1 cellular context compared by ENCODE assay signal in genomic region chr4:169228076-169228475, GRCh38.
TF ChIP-seq lines count a peak whose summit lies in the region.

No MANE protein-coding gene starts in this region.

TF ChIP-seq in HCT116, 20 proteins besides CTCF, POLR2A, EP300 and RAD21 (continued from another document):
- TF ChIP-seq REST (IDR thresholded peaks at IDR 0.05; ENCODE audit: low read depth) (no peak), ZNF274 (IDR thresholded peaks at IDR 0.05; ENCODE audit: low read depth, low read length) (no peak), EZH2phosphoT487 (IDR thresholded peaks at IDR 0.05; ENCODE audit: borderline replicate concordance) (no peak)
- TF ChIP-seq, protein P1, sequence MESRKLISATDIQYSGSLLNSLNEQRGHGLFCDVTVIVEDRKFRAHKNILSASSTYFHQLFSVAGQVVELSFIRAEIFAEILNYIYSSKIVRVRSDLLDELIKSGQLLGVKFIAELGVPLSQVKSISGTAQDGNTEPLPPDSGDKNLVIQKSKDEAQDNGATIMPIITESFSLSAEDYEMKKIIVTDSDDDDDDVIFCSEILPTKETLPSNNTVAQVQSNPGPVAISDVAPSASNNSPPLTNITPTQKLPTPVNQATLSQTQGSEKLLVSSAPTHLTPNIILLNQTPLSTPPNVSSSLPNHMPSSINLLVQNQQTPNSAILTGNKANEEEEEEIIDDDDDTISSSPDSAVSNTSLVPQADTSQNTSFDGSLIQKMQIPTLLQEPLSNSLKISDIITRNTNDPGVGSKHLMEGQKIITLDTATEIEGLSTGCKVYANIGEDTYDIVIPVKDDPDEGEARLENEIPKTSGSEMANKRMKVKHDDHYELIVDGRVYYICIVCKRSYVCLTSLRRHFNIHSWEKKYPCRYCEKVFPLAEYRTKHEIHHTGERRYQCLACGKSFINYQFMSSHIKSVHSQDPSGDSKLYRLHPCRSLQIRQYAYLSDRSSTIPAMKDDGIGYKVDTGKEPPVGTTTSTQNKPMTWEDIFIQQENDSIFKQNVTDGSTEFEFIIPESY (IDR thresholded peaks at IDR 0.05; ENCODE audit: extremely low read depth, insufficient replicate concordance, low read length) = no peak
- TF ChIP-seq, protein P2, sequence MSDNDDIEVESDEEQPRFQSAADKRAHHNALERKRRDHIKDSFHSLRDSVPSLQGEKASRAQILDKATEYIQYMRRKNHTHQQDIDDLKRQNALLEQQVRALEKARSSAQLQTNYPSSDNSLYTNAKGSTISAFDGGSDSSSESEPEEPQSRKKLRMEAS (IDR thresholded peaks at IDR 0.05) = no peak
